19 cellular contexts compared by ENCODE assay signal in the genomic region with DNA sequence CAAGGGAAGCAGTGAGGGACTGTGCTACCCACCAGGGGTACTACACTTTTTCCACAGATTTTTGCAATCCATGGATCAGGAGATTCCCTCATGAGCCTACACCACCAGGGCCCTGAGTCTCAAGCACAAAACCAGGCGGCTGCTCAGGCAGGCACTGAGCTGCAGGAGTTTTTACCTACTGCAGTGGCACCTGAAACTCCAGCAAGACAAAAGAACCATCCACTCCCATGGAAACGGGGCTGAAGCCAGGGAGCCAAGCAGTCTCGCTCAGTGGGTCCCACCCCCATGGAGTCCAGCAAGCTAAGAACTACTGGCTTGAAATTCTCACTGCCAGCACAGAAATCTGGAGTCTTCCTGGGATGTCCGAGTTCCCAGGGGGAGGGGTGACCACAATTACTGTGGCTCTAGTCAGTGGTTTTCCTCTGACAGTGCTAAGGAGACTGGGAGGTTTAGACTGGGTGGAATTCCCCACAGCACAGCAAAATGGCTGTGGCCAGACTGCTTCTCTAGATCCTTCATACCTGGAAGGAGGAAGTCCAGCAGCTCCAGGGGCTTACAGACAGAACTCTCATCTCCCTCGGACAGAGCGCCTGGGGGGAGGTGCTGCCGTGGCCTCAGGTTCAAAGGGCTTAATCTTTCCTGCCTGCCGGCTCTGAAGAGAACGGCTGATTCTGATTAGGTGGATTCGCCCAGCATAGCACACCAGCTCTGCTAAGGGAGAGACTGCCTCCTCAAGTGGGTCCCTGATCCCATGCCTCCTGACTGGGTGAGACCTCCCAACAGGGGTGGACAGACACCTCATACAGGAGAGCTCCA.
DNase-seq lines count a peak whose midpoint lies in the region; ATAC-seq and TF ChIP-seq lines count a peak whose summit lies in the region.
"Had no signal": no experiment of that assay in that cellular context is flagged by ENCODE, and none has a peak within 500 bp of the region (broad histone marks: within the 10 kb centered on the region; RNA-seq: fewer than 3 reads in every experiment).

No MANE protein-coding gene starts in this region.

- H3K4me1 Mint-ChIP-seq in T-helper 17 cell: no peaks in the 10 kb centered on the region
- H3K4me1 Mint-ChIP-seq: activated CD4-positive, alpha-beta T cell treated with anti-CD3 and anti-CD28 coated beads, Interleukin-2, amount 10 ng/mL, durations not matched to agents 24 days and 14 days; activated naive CD8-positive, alpha-beta T cell treated with anti-CD3 and anti-CD28 coated beads, Interleukin-2, amount 50 U/mL, for 24 hours had no signal

- H3K27me3 Mint-ChIP-seq in T-helper 17 cell: no peaks in the 10 kb centered on the region
- H3K27me3 Mint-ChIP-seq: activated CD4-positive, alpha-beta T cell treated with anti-CD3 and anti-CD28 coated beads, Interleukin-2, amount 10 ng/mL, durations not matched to agents 24 days and 14 days; activated naive CD8-positive, alpha-beta T cell treated with anti-CD3 and anti-CD28 coated beads, Interleukin-2, amount 50 U/mL, for 24 hours; CD4-positive, alpha-beta T cell had no signal

- H2AFZ ChIP-seq in smooth muscle cell (ENCODE audit: low read depth): peak overlapping the region; percentile 40

- H3K36me3 ChIP-seq in smooth muscle cell (ENCODE audit: low read depth): no peaks in the 10 kb centered on the region
- H3K36me3 ChIP-seq: neutrophil, sigmoid colon had no signal

- peak overlapping the region; percentile 12 for H3K27ac Mint-ChIP-seq in T-helper 17 cell
- H3K27ac Mint-ChIP-seq: activated CD4-positive, alpha-beta T cell treated with anti-CD3 and anti-CD28 coated beads, Interleukin-2, amount 10 ng/mL, durations not matched to agents 24 days and 14 days; activated naive CD8-positive, alpha-beta T cell treated with anti-CD3 and anti-CD28 coated beads, Interleukin-2, amount 50 U/mL, for 24 hours; CD4-positive, alpha-beta T cell; immature natural killer cell had no signal

- H3K27me3 ChIP-seq in smooth muscle cell (ENCODE audit: low read depth) (no peaks in the 10 kb centered on the region), foreskin keratinocyte (no peaks in the 10 kb centered on the region)
- H3K27me3 ChIP-seq: neutrophil, sigmoid colon had no signal

- H3K27ac ChIP-seq in smooth muscle cell (ENCODE audit: low read depth): peak overlapping the region; percentile 51
- no peak overlapping the region for H3K27ac ChIP-seq in foreskin keratinocyte
- H3K27ac ChIP-seq: neutrophil, sigmoid colon, thoracic aorta had no signal

- H3F3A ChIP-seq in smooth muscle cell (ENCODE audit: low read depth): no peaks in the 10 kb centered on the region

- H3K9me3 ChIP-seq in T-helper 17 cell (ENCODE audit: control insufficient read depth, low read length, poor library complexity, severe bottlenecking): no peaks in the 10 kb centered on the region
- no peaks in the 10 kb centered on the region for H3K9me3 ChIP-seq in smooth muscle cell (replicated peaks; ENCODE audit: low read depth)
- H3K9me3 ChIP-seq: neutrophil, sigmoid colon, thoracic aorta had no signal

- no peaks in the 10 kb centered on the region for H3K36me3 Mint-ChIP-seq in T-helper 17 cell (ENCODE audit: low read depth)

- H3K79me2 ChIP-seq in smooth muscle cell (ENCODE audit: low read depth): no peaks in the 10 kb centered on the region

- H3K4me3 ChIP-seq in fibroblast of villous mesenchyme (ENCODE audit: low read depth, low read length) (no peak overlapping the region), smooth muscle cell (no peak overlapping the region)
- H3K4me3 ChIP-seq: sigmoid colon, thoracic aorta had no signal

- WGBS in smooth muscle cell (ENCODE audit: low lambda C conversion rate): 37% methylated on average over 10 of the region's 10 CpGs

- H3K4me3 Mint-ChIP-seq in T-helper 17 cell: no peak overlapping the region
- H3K4me3 Mint-ChIP-seq: activated CD4-positive, alpha-beta T cell treated with anti-CD3 and anti-CD28 coated beads, Interleukin-2, amount 10 ng/mL, durations not matched to agents 24 days and 14 days; activated naive CD8-positive, alpha-beta T cell treated with anti-CD3 and anti-CD28 coated beads, Interleukin-2, amount 50 U/mL, for 24 hours; activated T-cell treated with anti-CD3 and anti-CD28 coated beads, Interleukin-2, amount 50 U/mL, for 4 hours; CD4-positive, alpha-beta T cell; immature natural killer cell had no signal

- no peaks in the 10 kb centered on the region for H3K4me1 ChIP-seq in smooth muscle cell (ENCODE audit: low read depth)
- H3K4me1 ChIP-seq in foreskin keratinocyte: peaks cover 4% of the 10 kb centered on the region
- H3K4me1 ChIP-seq: sigmoid colon had no signal

- H4K20me1 ChIP-seq in smooth muscle cell (ENCODE audit: low read depth): no peaks in the 10 kb centered on the region

- H3K9ac ChIP-seq in smooth muscle cell (ENCODE audit: low read depth): no peak overlapping the region

- peak overlapping the region; percentile 66 for H3K4me2 ChIP-seq in smooth muscle cell

- ATAC-seq in T-helper 17 cell: no peak
- ATAC-seq in GM21737 (IDR thresholded peaks at IDR 0.05; ENCODE audit: unreplicated experiment): no peak
- no peak for ATAC-seq in foreskin keratinocyte
- ATAC-seq: activated naive CD8-positive, alpha-beta T cell treated with anti-CD3 and anti-CD28 coated beads, Interleukin-2, amount 50 U/mL, for 24 hours; activated T-cell treated with anti-CD3 and anti-CD28 coated beads, Interleukin-2, amount 50 U/mL, for 4 hours had no signal

- no peak for TF ChIP-seq CTCF in fibroblast of villous mesenchyme (IDR thresholded peaks at IDR 0.05; ENCODE audit: insufficient read depth, low read depth, low read length)
- no peak for TF ChIP-seq CTCF in smooth muscle cell (IDR thresholded peaks at IDR 0.05; ENCODE audit: borderline replicate concordance, insufficient read depth, poor library complexity, severe bottlenecking)
- TF ChIP-seq CTCF in foreskin keratinocyte (conservative IDR thresholded peaks at IDR 0.05): no peak

- DNase-seq in H4 (ENCODE audit: low spot score) (peak; percentile 53), T-helper 17 cell (no peak), fibroblast of villous mesenchyme (ENCODE audit: low read depth) (peak; percentile 23), smooth muscle cell (lab: John Stamatoyannopoulos, UW; ENCODE audit: unreplicated experiment) (no peak), mucosa of gallbladder (ENCODE audit: low spot score) (no peak), foreskin keratinocyte (no peak)
- DNase-seq: activated CD4-positive, alpha-beta T cell treated with anti-CD3 and anti-CD28 coated beads, Interleukin-2, amount 10 ng/mL, durations not matched to agents 24 days and 14 days; activated naive CD8-positive, alpha-beta T cell treated with anti-CD3 and anti-CD28 coated beads, Interleukin-2, amount 50 U/mL, for 24 hours; activated T-cell treated with anti-CD3 and anti-CD28 coated beads, Interleukin-2, amount 50 U/mL, for 4 hours; CD4-positive, alpha-beta T cell; immature natural killer cell; KBM-7; NCI-H1105 treated with DMSO at 0.1 percent for 48 hours; sigmoid colon; stimulated activated CD4-positive, alpha-beta T cell treated with anti-CD3 and anti-CD28 coated beads, Interleukin-4, amount 100 ng/mL, for 1 hour; stimulated activated CD8-positive, alpha-beta memory T cell treated with anti-CD3 and anti-CD28 coated beads, Interleukin-4, amount 100 ng/mL, for 48 hours had no signal

Comparison
In these comparisons a context has a peak if more than half of its experiments do, and no peak if none do; other contexts are left out.
1. DNase-seq: peak in H4 (single experiment) and fibroblast of villous mesenchyme (single experiment); none in T-helper 17 cell (0 of 3), smooth muscle cell (single experiment), mucosa of gallbladder (single experiment) and foreskin keratinocyte (0 of 2).